1 cellular context compared by ENCODE assay signal in the genomic region with DNA sequence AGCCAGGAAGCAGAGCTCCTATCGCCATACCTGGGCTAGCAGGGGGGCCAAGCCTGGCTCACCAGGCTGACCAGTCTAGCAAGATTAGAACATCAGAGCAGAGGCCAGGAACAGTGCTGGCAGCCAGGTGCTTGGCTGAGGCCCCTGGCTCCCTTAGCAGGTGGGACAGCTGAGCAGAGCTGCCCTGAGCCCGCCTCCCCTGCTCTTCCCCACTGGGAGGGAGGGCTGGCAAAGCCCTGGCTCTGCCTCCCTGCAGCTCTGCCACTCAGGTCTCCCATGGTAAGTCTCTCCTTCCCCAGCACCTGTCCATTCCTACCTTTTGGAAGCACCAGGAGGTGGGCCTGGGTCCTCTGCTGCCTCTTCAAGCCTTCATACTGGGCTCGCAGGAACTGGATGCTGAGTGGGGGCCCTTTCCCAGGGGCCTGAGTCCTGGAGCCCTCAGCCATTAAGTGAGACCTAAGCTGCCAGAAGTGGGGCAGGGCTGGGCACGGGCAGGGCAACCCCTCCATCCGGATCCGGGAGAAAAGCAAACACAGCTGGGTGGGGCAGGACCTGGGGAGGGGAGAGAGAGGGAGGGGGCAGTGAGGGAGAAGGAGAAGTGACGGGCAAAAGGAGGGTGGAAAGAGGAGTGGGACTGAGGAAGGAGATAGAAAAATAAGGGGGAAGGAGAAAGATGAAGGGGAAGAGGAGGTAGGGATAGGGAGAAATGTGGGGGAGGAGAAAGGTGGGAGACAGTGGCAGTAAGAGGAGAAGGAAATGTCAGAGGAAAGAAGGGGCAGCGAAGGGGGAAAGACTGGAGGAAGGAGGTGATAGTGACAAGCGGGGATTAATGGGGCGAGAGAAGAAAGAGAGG.
TF ChIP-seq lines count a peak whose summit lies in the region.

No MANE protein-coding gene starts in this region.

TF ChIP-seq in WTC11, 78 proteins besides CTCF, POLR2A, EP300 and RAD21 (continued from another document):
- TF ChIP-seq, protein P1, sequence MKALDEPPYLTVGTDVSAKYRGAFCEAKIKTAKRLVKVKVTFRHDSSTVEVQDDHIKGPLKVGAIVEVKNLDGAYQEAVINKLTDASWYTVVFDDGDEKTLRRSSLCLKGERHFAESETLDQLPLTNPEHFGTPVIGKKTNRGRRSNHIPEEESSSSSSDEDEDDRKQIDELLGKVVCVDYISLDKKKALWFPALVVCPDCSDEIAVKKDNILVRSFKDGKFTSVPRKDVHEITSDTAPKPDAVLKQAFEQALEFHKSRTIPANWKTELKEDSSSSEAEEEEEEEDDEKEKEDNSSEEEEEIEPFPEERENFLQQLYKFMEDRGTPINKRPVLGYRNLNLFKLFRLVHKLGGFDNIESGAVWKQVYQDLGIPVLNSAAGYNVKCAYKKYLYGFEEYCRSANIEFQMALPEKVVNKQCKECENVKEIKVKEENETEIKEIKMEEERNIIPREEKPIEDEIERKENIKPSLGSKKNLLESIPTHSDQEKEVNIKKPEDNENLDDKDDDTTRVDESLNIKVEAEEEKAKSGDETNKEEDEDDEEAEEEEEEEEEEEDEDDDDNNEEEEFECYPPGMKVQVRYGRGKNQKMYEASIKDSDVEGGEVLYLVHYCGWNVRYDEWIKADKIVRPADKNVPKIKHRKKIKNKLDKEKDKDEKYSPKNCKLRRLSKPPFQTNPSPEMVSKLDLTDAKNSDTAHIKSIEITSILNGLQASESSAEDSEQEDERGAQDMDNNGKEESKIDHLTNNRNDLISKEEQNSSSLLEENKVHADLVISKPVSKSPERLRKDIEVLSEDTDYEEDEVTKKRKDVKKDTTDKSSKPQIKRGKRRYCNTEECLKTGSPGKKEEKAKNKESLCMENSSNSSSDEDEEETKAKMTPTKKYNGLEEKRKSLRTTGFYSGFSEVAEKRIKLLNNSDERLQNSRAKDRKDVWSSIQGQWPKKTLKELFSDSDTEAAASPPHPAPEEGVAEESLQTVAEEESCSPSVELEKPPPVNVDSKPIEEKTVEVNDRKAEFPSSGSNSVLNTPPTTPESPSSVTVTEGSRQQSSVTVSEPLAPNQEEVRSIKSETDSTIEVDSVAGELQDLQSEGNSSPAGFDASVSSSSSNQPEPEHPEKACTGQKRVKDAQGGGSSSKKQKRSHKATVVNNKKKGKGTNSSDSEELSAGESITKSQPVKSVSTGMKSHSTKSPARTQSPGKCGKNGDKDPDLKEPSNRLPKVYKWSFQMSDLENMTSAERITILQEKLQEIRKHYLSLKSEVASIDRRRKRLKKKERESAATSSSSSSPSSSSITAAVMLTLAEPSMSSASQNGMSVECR (CRISPR knock-in tag; IDR thresholded peaks at IDR 0.05; ENCODE audit: borderline replicate concordance), result no peak
- TF ChIP-seq KAT7 (CRISPR knock-in tag; IDR thresholded peaks at IDR 0.05; ENCODE audit: borderline replicate concordance) (no peak), NFE2L1 (CRISPR knock-in tag; IDR thresholded peaks at IDR 0.05) (no peak), FOXP1 (CRISPR knock-in tag; IDR thresholded peaks at IDR 0.05; ENCODE audit: borderline replicate concordance) (no peak), ZNF317 (CRISPR knock-in tag; IDR thresholded peaks at IDR 0.05; ENCODE audit: borderline replicate concordance, low read depth) (no peak)
- TF ChIP-seq, protein P2, sequence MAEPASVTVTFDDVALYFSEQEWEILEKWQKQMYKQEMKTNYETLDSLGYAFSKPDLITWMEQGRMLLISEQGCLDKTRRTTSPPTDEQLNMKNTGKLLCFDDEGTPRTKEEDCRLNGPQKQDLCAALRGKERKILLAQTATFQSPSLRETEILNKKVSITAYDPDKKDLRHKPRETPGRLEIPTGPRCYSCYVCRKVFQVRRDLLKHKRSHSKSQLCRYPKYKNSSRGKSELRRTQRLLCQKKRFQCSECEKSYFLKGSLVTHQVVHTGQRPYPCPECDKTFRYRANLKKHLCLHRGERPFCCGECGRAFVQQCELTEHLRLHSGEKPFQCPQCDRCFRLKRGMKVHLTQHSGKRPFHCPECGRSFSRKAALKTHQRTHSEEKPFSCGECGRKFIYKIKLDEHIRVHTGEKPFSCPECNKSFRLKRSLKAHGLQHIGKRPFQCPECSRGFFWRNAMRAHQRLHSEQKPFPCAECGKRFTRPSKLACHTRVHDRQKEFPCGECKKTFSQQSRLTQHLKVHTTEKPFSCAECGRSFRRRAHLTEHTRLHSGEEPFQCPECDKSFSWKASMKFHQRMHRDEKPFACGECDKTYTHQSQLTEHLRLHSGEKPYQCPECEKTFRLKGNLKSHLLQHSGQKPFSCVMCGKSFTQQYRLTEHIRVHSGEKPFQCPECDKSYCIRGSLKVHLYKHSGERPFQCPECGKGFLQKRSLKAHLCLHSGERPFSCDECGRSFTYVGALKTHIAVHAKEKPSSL (CRISPR knock-in tag; conservative IDR thresholded peaks at IDR 0.05), result no peak
TF ChIP-seq in WTC11: peak in this region for 0.
